Comparison of ENCODE assay signal across 11 cellular contexts in the genomic region with DNA sequence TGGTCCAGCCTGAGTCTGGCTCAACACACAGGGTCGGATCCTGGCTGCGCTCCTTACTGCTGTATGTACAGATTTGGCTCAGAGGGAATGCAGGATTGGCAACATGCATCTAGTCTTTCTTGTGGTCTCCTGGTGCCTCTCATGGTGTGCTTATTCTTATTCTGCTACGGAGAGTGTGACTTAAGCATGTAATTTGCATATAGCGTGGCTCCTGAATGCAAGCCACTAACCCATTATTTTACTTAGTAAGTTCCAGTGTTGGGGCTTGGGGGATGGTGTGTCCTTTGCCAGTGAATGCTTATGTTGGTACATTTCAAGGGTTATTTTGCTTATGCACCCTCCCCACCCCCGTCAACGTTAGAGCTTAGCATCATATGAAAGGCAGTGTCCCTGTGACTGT. TPM values are rescaled to one million over a fixed set of nuclear protein-coding genes. Genes with fewer than 3 reads are reported as not detected.
A peak's percentile ranks its signal among the peaks of the same experiment; 100 is the strongest.
DNase-seq lines count a peak whose midpoint lies in the region; ATAC-seq and TF ChIP-seq lines count a peak whose summit lies in the region.
"Had no signal": no experiment of that assay in that cellular context is flagged by ENCODE, and none has a peak within 500 bp of the region (broad histone marks: within the 10 kb centered on the region; RNA-seq: fewer than 3 reads in every experiment).

No MANE protein-coding gene starts in this region.

- peak; percentile 62 for ATAC-seq in GM18502 (IDR thresholded peaks at IDR 0.05; ENCODE audit: poor library complexity, unreplicated experiment)
- peak; percentile 23 for ATAC-seq in GM21576 (IDR thresholded peaks at IDR 0.05; ENCODE audit: unreplicated experiment)

- no peak overlapping the region for H2AFZ ChIP-seq in smooth muscle cell (ENCODE audit: low read depth)

- DNase-seq in NCI-H1048 (lab: John Stamatoyannopoulos, UW): peak; percentile 42
- DNase-seq in GM20000 (ENCODE audit: low spot score): no peak
- no peak for DNase-seq in MCF 10A (ENCODE audit: unreplicated experiment)
- DNase-seq in SW 1271 (lab: John Stamatoyannopoulos, UW): no peak
- DNase-seq in smooth muscle cell (lab: John Stamatoyannopoulos, UW; ENCODE audit: unreplicated experiment): no peak
- DNase-seq: activated CD8-positive, alpha-beta memory T cell treated with anti-CD3 and anti-CD28 coated beads, Interleukin-2, amount 50 U/mL, for 48 hours; NCI-H2029; stimulated activated CD4-positive, alpha-beta T cell treated with anti-CD3 and anti-CD28 coated beads, Interleukin-12 subunit alpha, Interleukin-12 subunit beta, amount 100 ng/mL, for 4 hours had no signal

- H3K27me3 ChIP-seq in smooth muscle cell (ENCODE audit: low read depth): no peaks in the 10 kb centered on the region

- H3K4me1 ChIP-seq in smooth muscle cell (ENCODE audit: low read depth): peaks cover 22% of the 10 kb centered on the region

- H3K9me3 Mint-ChIP-seq in nephron: no peaks in the 10 kb centered on the region
- H3K9me3 Mint-ChIP-seq in MCF 10A (ENCODE audit: unreplicated experiment): no peaks in the 10 kb centered on the region

- CTCF ChIA-PET in MCF 10A (lab: Yijun Ruan, JAX): no interaction called here

- no peaks in the 10 kb centered on the region for H3K36me3 ChIP-seq in smooth muscle cell (ENCODE audit: low read depth)

- 92% methylated on average over 6 of the region's 6 CpGs for WGBS in smooth muscle cell (ENCODE audit: low lambda C conversion rate)

- no TSS peak for BruUV-seq in MCF 10A (replicated peaks; lab: Mats Ljungman, UMichigan)

- H3K27me3 Mint-ChIP-seq in nephron (ENCODE audit: low read depth): no peaks in the 10 kb centered on the region
- H3K27me3 Mint-ChIP-seq in MCF 10A (ENCODE audit: insufficient read depth, unreplicated experiment): peaks cover 7% of the 10 kb centered on the region

- no peaks in the 10 kb centered on the region for H3K36me3 Mint-ChIP-seq in nephron (ENCODE audit: low read depth)
- H3K36me3 Mint-ChIP-seq in MCF 10A (ENCODE audit: insufficient read depth, unreplicated experiment): no peaks in the 10 kb centered on the region

- H3K4me1 Mint-ChIP-seq in nephron (peaks cover 51% of the 10 kb centered on the region), MCF 10A (ENCODE audit: insufficient read depth, unreplicated experiment) (no peaks in the 10 kb centered on the region)

- H3K4me2 ChIP-seq in smooth muscle cell: no peak overlapping the region

- no peaks in the 10 kb centered on the region for H3K9me3 ChIP-seq in smooth muscle cell (replicated peaks; ENCODE audit: low read depth)

- POLR2A ChIA-PET in MCF 10A (lab: Yijun Ruan, JAX): interaction anchor here (0.6 kb wide), 1 partner anchor 93 kb away, joined by 3 read pairs; no protein-coding TSS in a partner anchor

- H3K4me3 Mint-ChIP-seq in nephron (no peak overlapping the region), MCF 10A (ENCODE audit: unreplicated experiment) (no peak overlapping the region)

- H3K9ac ChIP-seq in smooth muscle cell (ENCODE audit: low read depth): no peak overlapping the region

- no peaks in the 10 kb centered on the region for H4K20me1 ChIP-seq in smooth muscle cell (ENCODE audit: low read depth)

- intact Hi-C loops in MCF 10A (cut with micrococcal nuclease): no loop called here

- H3K79me2 ChIP-seq in smooth muscle cell (ENCODE audit: low read depth): no peaks in the 10 kb centered on the region

- H3K4me3 ChIP-seq in smooth muscle cell: no peak overlapping the region

- H3F3A ChIP-seq in smooth muscle cell (ENCODE audit: low read depth): no peaks in the 10 kb centered on the region

- H3K27ac Mint-ChIP-seq in nephron (peak overlapping the region in 2 of 3 experiments; percentile 45 to 73), MCF 10A (ENCODE audit: low read depth, unreplicated experiment) (no peak overlapping the region)

- TF ChIP-seq CTCF in nephron (IDR thresholded peaks at IDR 0.05; ENCODE audit: unreplicated experiment in 3 of 3): no peak
- TF ChIP-seq CTCF in GM20000 (IDR thresholded peaks at IDR 0.05; ENCODE audit: extremely low read depth, missing control alignments): no peak
- TF ChIP-seq CTCF in MCF 10A (IDR thresholded peaks at IDR 0.05; ENCODE audit: unreplicated experiment): no peak
- no peak for TF ChIP-seq CTCF in smooth muscle cell (IDR thresholded peaks at IDR 0.05; ENCODE audit: borderline replicate concordance, insufficient read depth, poor library complexity, severe bottlenecking)

- no peak overlapping the region for H3K27ac ChIP-seq in smooth muscle cell (ENCODE audit: low read depth)

RNA-seq across cellular contexts. Expression of gene PTPRJ, which starts 51.2 kb away (rescaled TPM):
- 0.30 and 0.61 TPM in 2 replicates for total RNA-seq in MCF 10A (2022)
- 2.6 and 6.3 TPM in 2 replicates for total RNA-seq in smooth muscle cell
- 1.5 and 1.7 TPM in 2 replicates for polyA plus RNA-seq in smooth muscle cell
